ENCODE assay signal across 30 cellular contexts in the genomic region with DNA sequence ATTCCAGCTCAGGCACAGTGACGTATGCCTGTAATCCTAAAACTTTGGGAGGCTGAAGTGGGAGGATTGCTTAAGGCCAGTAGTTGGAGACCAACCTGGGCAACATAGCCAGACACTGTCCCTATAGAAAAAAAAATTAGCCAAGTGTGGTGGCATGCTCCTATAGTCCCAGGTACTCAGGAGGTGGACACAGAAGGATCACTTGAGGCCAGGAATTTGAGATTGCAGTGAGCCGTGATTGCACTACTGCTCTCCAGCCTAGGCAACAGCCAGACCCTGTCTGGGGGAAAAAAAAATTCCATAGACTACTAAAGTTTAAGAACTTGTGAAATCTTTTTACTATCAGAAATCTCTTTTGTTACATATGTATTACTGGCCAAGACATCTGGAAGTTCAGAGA.
"Had no signal": no experiment of that assay in that cellular context is flagged by ENCODE, and none has a peak within 500 bp of the region (broad histone marks: within the 10 kb centered on the region; RNA-seq: fewer than 3 reads in every experiment).

No MANE protein-coding gene starts in this region.

- H3K27me3 Mint-ChIP-seq: activated CD4-positive, alpha-beta T cell treated with anti-CD3 and anti-CD28 coated beads, Interleukin-2, amount 10 ng/mL, durations not matched to agents 24 days and 14 days; activated CD8-positive, alpha-beta T cell treated with anti-CD3 and anti-CD28 coated beads for 36 hours; activated naive CD8-positive, alpha-beta T cell treated with anti-CD3 and anti-CD28 coated beads for 36 hours; activated T-helper 17 cell treated with anti-CD3 and anti-CD28 coated beads, Interleukin-2, amount 50 U/mL, for 72 hours had no signal

- H3K4me3 Mint-ChIP-seq: activated CD4-positive, alpha-beta T cell treated with anti-CD3 and anti-CD28 coated beads, Interleukin-2, amount 10 ng/mL, durations not matched to agents 24 days and 14 days; activated CD8-positive, alpha-beta T cell treated with anti-CD3 and anti-CD28 coated beads for 36 hours; activated naive CD8-positive, alpha-beta T cell treated with anti-CD3 and anti-CD28 coated beads for 36 hours; activated T-cell treated with anti-CD3 and anti-CD28 coated beads, Interleukin-2, amount 50 U/mL, for 72 hours; activated T-helper 17 cell treated with anti-CD3 and anti-CD28 coated beads, Interleukin-2, amount 50 U/mL, for 72 hours had no signal

- H3K4me3 ChIP-seq: ascending aorta, cardiac muscle cell, PC-9 had no signal

- H3K9me3 ChIP-seq: ascending aorta had no signal

- DNase-seq: activated CD4-positive, alpha-beta T cell treated with anti-CD3 and anti-CD28 coated beads, Interleukin-2, amount 10 ng/mL, durations not matched to agents 24 days and 14 days; activated CD4-positive, alpha-beta T cell treated with anti-CD3 and anti-CD28 coated beads, Interleukin-2, amount 50 U/mL, for 4 hours; activated CD8-positive, alpha-beta T cell treated with anti-CD3 and anti-CD28 coated beads for 36 hours; activated effector memory CD4-positive, alpha-beta T cell treated with anti-CD3 and anti-CD28 coated beads, Interleukin-2, amount 50 U/mL, for 16 hours; activated naive CD4-positive, alpha-beta T cell; activated naive CD4-positive, alpha-beta T cell treated with anti-CD3 and anti-CD28 coated beads, Interleukin-2, amount 50 U/mL, for 16 hours; activated naive CD8-positive, alpha-beta T cell treated with anti-CD3 and anti-CD28 coated beads for 36 hours; activated T-cell treated with anti-CD3 and anti-CD28 coated beads, Interleukin-2, amount 50 U/mL, for 1 hour; activated T-cell treated with anti-CD3 and anti-CD28 coated beads, Interleukin-2, amount 50 U/mL, for 72 hours; amygdala; Karpas-422; KBM-7; NCI-H1105 treated with DMSO at 0.1 percent for 48 hours; NCI-H1436; NCI-H1694 treated with DMSO at 0.1 percent for 48 hours; NCI-H2029; NCI-H345; NCI-H526; NCI-H748 treated with DMSO at 0.1 percent for 48 hours; NK-92 treated with Interleukin-12 subunit alpha and Interleukin-12 subunit beta, amount 100 ng/mL, for 24 hours; PC-9; SIG-M5; SW 1271; T-helper 1 cell; T1000 had no signal

- H3K27ac ChIP-seq: ascending aorta, cardiac muscle cell, PC-9, RWPE1 had no signal

- H3K27me3 ChIP-seq: ascending aorta, cardiac muscle cell had no signal

- ATAC-seq: activated CD8-positive, alpha-beta T cell treated with anti-CD3 and anti-CD28 coated beads for 36 hours; activated T-cell treated with anti-CD3 and anti-CD28 coated beads, Interleukin-2, amount 50 U/mL, for 72 hours; activated T-helper 17 cell treated with anti-CD3 and anti-CD28 coated beads, Interleukin-2, amount 50 U/mL, for 72 hours; Right ventricle myocardium inferior had no signal

- H3K27ac Mint-ChIP-seq: activated CD4-positive, alpha-beta T cell treated with anti-CD3 and anti-CD28 coated beads, Interleukin-2, amount 10 ng/mL, durations not matched to agents 24 days and 14 days; activated CD8-positive, alpha-beta T cell treated with anti-CD3 and anti-CD28 coated beads for 36 hours; activated naive CD8-positive, alpha-beta T cell treated with anti-CD3 and anti-CD28 coated beads for 36 hours; activated T-helper 17 cell treated with anti-CD3 and anti-CD28 coated beads, Interleukin-2, amount 50 U/mL, for 72 hours had no signal
